In genomic region chr13:102935896-102936321, GRCh38 we compare ENCODE assay signal across 16 cellular contexts.
DNase-seq lines count a peak whose midpoint lies in the region; ATAC-seq and TF ChIP-seq lines count a peak whose summit lies in the region.
"Had no signal": no experiment of that assay in that cellular context is flagged by ENCODE, and none has a peak within 500 bp of the region (broad histone marks: within the 10 kb centered on the region; RNA-seq: fewer than 3 reads in every experiment).

No MANE protein-coding gene starts in this region.

- ATAC-seq in GM18861 (IDR thresholded peaks at IDR 0.05; ENCODE audit: unreplicated experiment) (peak; percentile 52), GM21367 (IDR thresholded peaks at IDR 0.05; ENCODE audit: unreplicated experiment) (peak; percentile 54), HG03103 (IDR thresholded peaks at IDR 0.05; ENCODE audit: low read depth, unreplicated experiment) (peak; percentile 46), HG03196 (IDR thresholded peaks at IDR 0.05; ENCODE audit: unreplicated experiment) (no peak)
- ATAC-seq: left ventricle myocardium superior had no signal

- intact Hi-C loops in activated T-helper 1 cell treated with anti-CD3 and anti-CD28 coated beads, Interleukin-12 subunit alpha, Interleukin-12 subunit beta, Interleukin-2, Interleukin-4 antibody, amounts not matched to agents 30 ng/mL and 10 ng/mL and 1 ng/mL, durations not matched to agents 14 hours and 24 hours and 36 hours (cut with micrococcal nuclease) = no loop called here

- peaks cover 7% of the 10 kb centered on the region; the same call in 1 of the 2 replicates for H3K9me3 ChIP-seq in SU-DHL-6 (ENCODE audit: insufficient read depth, low read length)
- H3K9me3 ChIP-seq: neutrophil had no signal

- peaks cover 3% of the 10 kb centered on the region for H3K27me3 Mint-ChIP-seq in activated T-helper 1 cell treated with anti-CD3 and anti-CD28 coated beads, Interleukin-12 subunit alpha, Interleukin-12 subunit beta, Interleukin-2, Interleukin-4 antibody, amounts not matched to agents 30 ng/mL and 10 ng/mL and 1 ng/mL, durations not matched to agents 14 hours and 24 hours and 36 hours (ENCODE audit: insufficient read depth)

- H3K27ac ChIP-seq in SU-DHL-6 (ENCODE audit: low read depth, low read length) = no peak overlapping the region; the same call in 1 of the 2 replicates
- H3K27ac ChIP-seq: neutrophil had no signal

- H3K36me3 ChIP-seq in SU-DHL-6 (ENCODE audit: low read length) = no peaks in the 10 kb centered on the region
- H3K36me3 ChIP-seq: neutrophil had no signal

- no peak overlapping the region for H3K27ac Mint-ChIP-seq in activated T-helper 1 cell treated with anti-CD3 and anti-CD28 coated beads, Interleukin-12 subunit alpha, Interleukin-12 subunit beta, Interleukin-2, Interleukin-4 antibody, amounts not matched to agents 30 ng/mL and 10 ng/mL and 1 ng/mL, durations not matched to agents 14 hours and 24 hours and 36 hours

- no peaks in the 10 kb centered on the region for H3K27me3 ChIP-seq in SU-DHL-6 (ENCODE audit: low read length)
- H3K27me3 ChIP-seq: neutrophil had no signal

- no peaks in the 10 kb centered on the region for H3K9me3 Mint-ChIP-seq in activated T-helper 1 cell treated with anti-CD3 and anti-CD28 coated beads, Interleukin-12 subunit alpha, Interleukin-12 subunit beta, Interleukin-2, Interleukin-4 antibody, amounts not matched to agents 30 ng/mL and 10 ng/mL and 1 ng/mL, durations not matched to agents 14 hours and 24 hours and 36 hours

- H3K4me1 Mint-ChIP-seq in activated T-helper 1 cell treated with anti-CD3 and anti-CD28 coated beads, Interleukin-12 subunit alpha, Interleukin-12 subunit beta, Interleukin-2, Interleukin-4 antibody, amounts not matched to agents 30 ng/mL and 10 ng/mL and 1 ng/mL, durations not matched to agents 14 hours and 24 hours and 36 hours (ENCODE audit: low read depth) = no peaks in the 10 kb centered on the region

- TF ChIP-seq CTCF in SU-DHL-6 (IDR thresholded peaks at IDR 0.05; ENCODE audit: insufficient read depth, low read length, poor library complexity, severe bottlenecking) = no peak

- H3K9ac ChIP-seq in SU-DHL-6 (ENCODE audit: low read length) = no peak overlapping the region

- DNase-seq in activated T-helper 1 cell treated with anti-CD3 and anti-CD28 coated beads, Interleukin-12 subunit alpha, Interleukin-12 subunit beta, Interleukin-2, Interleukin-4 antibody, amounts not matched to agents 30 ng/mL and 10 ng/mL and 1 ng/mL, durations not matched to agents 14 hours and 24 hours and 36 hours (ENCODE audit: low spot score) = no peak
- no peak for DNase-seq in Kasumi-1 (lab: John Stamatoyannopoulos, UW)
- DNase-seq in DMS 273 treated with DMSO at 0.1 percent for 48 hours (lab: John Stamatoyannopoulos, UW) = no peak
- DNase-seq: activated CD4-positive, alpha-beta T cell treated with anti-CD3 and anti-CD28 coated beads for 4 hours; activated CD8-positive, alpha-beta memory T cell treated with anti-CD3 and anti-CD28 coated beads, Interleukin-2, amount 50 U/mL, for 48 hours; DND-41; effector CD8-positive, alpha-beta T cell; left ventricle myocardium superior; retina; stimulated activated CD4-positive, alpha-beta T cell treated with anti-CD3 and anti-CD28 coated beads, Interleukin-12 subunit alpha, Interleukin-12 subunit beta, amount 100 ng/mL, for 4 hours had no signal

- no peak overlapping the region for H3K4me3 Mint-ChIP-seq in activated T-helper 1 cell treated with anti-CD3 and anti-CD28 coated beads, Interleukin-12 subunit alpha, Interleukin-12 subunit beta, Interleukin-2, Interleukin-4 antibody, amounts not matched to agents 30 ng/mL and 10 ng/mL and 1 ng/mL, durations not matched to agents 14 hours and 24 hours and 36 hours

- no peaks in the 10 kb centered on the region for H4K20me1 ChIP-seq in SU-DHL-6 (ENCODE audit: low read depth, low read length)

- H3K36me3 Mint-ChIP-seq in activated T-helper 1 cell treated with anti-CD3 and anti-CD28 coated beads, Interleukin-12 subunit alpha, Interleukin-12 subunit beta, Interleukin-2, Interleukin-4 antibody, amounts not matched to agents 30 ng/mL and 10 ng/mL and 1 ng/mL, durations not matched to agents 14 hours and 24 hours and 36 hours (ENCODE audit: low read depth) = no peaks in the 10 kb centered on the region

- H3K79me2 ChIP-seq in SU-DHL-6 (ENCODE audit: insufficient read depth, low read length) = no peaks in the 10 kb centered on the region

- 0 out of 2 replicates have a peak, but pooled peaks cover 3% of the 10 kb centered on the region for H3F3A ChIP-seq in SU-DHL-6 (ENCODE audit: insufficient read depth)

- peak overlapping the region; percentile 43 for H2AFZ ChIP-seq in SU-DHL-6 (ENCODE audit: low read depth, low read length, severe bottlenecking)

- peak overlapping the region; percentile 41 for H3K4me2 ChIP-seq in SU-DHL-6 (ENCODE audit: low read depth, low read length, poor library complexity, severe bottlenecking)

- no peak overlapping the region for H3K4me3 ChIP-seq in SU-DHL-6 (ENCODE audit: insufficient read depth, low read length, poor library complexity, severe bottlenecking)

- H3K9me2 ChIP-seq in SU-DHL-6 (replicated peaks; ENCODE audit: insufficient read depth, low read length) = no peaks in the 10 kb centered on the region
